In the genomic region with DNA sequence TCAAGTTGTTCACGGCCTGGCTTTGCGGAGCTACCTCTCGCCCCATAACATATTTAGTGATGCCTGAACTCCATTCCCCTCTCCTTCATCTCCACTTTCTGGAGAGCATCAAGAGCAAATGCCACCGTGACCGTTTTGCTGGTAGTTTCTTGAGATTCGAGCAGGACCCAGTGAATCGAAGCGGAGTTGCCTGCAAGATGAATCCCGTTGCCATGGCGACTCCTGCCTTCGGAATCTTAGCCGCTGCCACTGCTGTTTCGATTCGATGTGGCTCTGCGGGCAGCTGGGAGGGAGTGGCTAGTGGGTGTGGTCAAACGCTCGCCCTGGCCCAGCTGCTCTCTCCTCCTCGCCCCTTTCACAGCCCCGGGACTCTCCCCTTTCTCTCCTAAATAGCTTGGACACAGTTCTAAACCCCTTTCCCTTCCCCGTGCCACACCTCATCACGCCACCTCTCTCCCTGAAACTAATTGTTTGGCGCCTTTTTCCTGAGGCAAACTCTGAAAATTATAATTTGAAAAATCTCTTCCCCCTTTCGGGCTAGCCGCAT, we compare ENCODE assay signal across 1 cellular context.
TF ChIP-seq lines count a peak whose summit lies in the region.

No MANE protein-coding gene starts in this region.

TF ChIP-seq in GM12878, 131 proteins besides CTCF, POLR2A, EP300 and RAD21 (continued from another document):
- TF ChIP-seq, protein P1, sequence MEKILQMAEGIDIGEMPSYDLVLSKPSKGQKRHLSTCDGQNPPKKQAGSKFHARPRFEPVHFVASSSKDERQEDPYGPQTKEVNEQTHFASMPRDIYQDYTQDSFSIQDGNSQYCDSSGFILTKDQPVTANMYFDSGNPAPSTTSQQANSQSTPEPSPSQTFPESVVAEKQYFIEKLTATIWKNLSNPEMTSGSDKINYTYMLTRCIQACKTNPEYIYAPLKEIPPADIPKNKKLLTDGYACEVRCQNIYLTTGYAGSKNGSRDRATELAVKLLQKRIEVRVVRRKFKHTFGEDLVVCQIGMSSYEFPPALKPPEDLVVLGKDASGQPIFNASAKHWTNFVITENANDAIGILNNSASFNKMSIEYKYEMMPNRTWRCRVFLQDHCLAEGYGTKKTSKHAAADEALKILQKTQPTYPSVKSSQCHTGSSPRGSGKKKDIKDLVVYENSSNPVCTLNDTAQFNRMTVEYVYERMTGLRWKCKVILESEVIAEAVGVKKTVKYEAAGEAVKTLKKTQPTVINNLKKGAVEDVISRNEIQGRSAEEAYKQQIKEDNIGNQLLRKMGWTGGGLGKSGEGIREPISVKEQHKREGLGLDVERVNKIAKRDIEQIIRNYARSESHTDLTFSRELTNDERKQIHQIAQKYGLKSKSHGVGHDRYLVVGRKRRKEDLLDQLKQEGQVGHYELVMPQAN (conservative IDR thresholded peaks at IDR 0.05) = 0 out of 2 replicates have a peak, but pooled peaks have one; percentile 24
- TF ChIP-seq, protein P2, sequence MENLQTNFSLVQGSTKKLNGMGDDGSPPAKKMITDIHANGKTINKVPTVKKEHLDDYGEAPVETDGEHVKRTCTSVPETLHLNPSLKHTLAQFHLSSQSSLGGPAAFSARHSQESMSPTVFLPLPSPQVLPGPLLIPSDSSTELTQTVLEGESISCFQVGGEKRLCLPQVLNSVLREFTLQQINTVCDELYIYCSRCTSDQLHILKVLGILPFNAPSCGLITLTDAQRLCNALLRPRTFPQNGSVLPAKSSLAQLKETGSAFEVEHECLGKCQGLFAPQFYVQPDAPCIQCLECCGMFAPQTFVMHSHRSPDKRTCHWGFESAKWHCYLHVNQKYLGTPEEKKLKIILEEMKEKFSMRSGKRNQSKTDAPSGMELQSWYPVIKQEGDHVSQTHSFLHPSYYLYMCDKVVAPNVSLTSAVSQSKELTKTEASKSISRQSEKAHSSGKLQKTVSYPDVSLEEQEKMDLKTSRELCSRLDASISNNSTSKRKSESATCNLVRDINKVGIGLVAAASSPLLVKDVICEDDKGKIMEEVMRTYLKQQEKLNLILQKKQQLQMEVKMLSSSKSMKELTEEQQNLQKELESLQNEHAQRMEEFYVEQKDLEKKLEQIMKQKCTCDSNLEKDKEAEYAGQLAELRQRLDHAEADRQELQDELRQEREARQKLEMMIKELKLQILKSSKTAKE (IDR thresholded peaks at IDR 0.05; ENCODE audit: low read depth, poor library complexity, severe bottlenecking) = peak; percentile 52
- TF ChIP-seq BMI1 (IDR thresholded peaks at IDR 0.05; ENCODE audit: borderline replicate concordance) (peak; percentile 98), BHLHE40 (IDR thresholded peaks at IDR 0.05; ENCODE audit: borderline replicate concordance in 1 of 2, low read depth in 2 of 2, low read length in 1 of 2) (peak in 1 of 2 experiments; percentile 44; a peak in 1 of 4 replicates), MXI1 (IDR thresholded peaks at IDR 0.05; ENCODE audit: low read depth, low read length) (peak; percentile 92), SREBF1 (IDR thresholded peaks at IDR 0.05; ENCODE audit: low read length) (no peak), RUNX3 (IDR thresholded peaks at IDR 0.05; ENCODE audit: low read length) (peak; percentile 76), CBFB (IDR thresholded peaks at IDR 0.05; ENCODE audit: low read depth) (no peak), TCF3 (IDR thresholded peaks at IDR 0.05; ENCODE audit: borderline replicate concordance, insufficient read depth, low read depth, low read length) (peak; percentile 80; the same call in 1 of the 2 replicates), TCF12 (IDR thresholded peaks at IDR 0.05; ENCODE audit: low read depth, low read length) (peak; percentile 84; the same call in 1 of the 2 replicates), ZZZ3 (IDR thresholded peaks at IDR 0.05; ENCODE audit: control insufficient read depth, insufficient read length, low read depth) (no peak), SMAD5 (IDR thresholded peaks at IDR 0.05; ENCODE audit: low read depth) (no peak), CREM (IDR thresholded peaks at IDR 0.05; ENCODE audit: low read depth) (no peak), TBL1XR1 (IDR thresholded peaks at IDR 0.05; ENCODE audit: low read depth, low read length) (no peak), TAF1 (IDR thresholded peaks at IDR 0.05; ENCODE audit: borderline replicate concordance, low read depth, low read length) (no peak), STAT1 (conservative IDR thresholded peaks at IDR 0.05) (no peak), DPF2 (IDR thresholded peaks at IDR 0.05) (peak; percentile 42; the same call in 1 of the 2 replicates), ZNF207 (IDR thresholded peaks at IDR 0.05; ENCODE audit: borderline replicate concordance) (no peak), MEF2B (IDR thresholded peaks at IDR 0.05; ENCODE audit: partially characterized antibody, poor library complexity, severe bottlenecking) (peak; percentile 57), RB1 (IDR thresholded peaks at IDR 0.05; ENCODE audit: borderline replicate concordance) (peak; percentile 56; the same call in 1 of the 2 replicates), BRCA1 (IDR thresholded peaks at IDR 0.05; ENCODE audit: low read depth, low read length) (no peak), NBN (IDR thresholded peaks at IDR 0.05) (peak; percentile 88), IRF4 (IDR thresholded peaks at IDR 0.05; ENCODE audit: low read depth, low read length) (0 out of 2 replicates have a peak, but pooled peaks have one; percentile 35), KAT2A (conservative IDR thresholded peaks at IDR 0.05; ENCODE audit: control insufficient read depth, low read depth, low read length) (no peak), MTA2 (IDR thresholded peaks at IDR 0.05; ENCODE audit: low read depth) (peak; percentile 47; the same call in 1 of the 2 replicates), CHD2 (IDR thresholded peaks at IDR 0.05; ENCODE audit: borderline replicate concordance, low read depth, low read length) (0 out of 2 replicates have a peak, but pooled peaks have one; percentile 24), IKZF2 (IDR thresholded peaks at IDR 0.05) (peak; percentile 52 to 56; a peak in 3 of 4 replicates), IKZF1 (conservative IDR thresholded peaks at IDR 0.05) (peak; percentile 60)
- TF ChIP-seq, protein P3, sequence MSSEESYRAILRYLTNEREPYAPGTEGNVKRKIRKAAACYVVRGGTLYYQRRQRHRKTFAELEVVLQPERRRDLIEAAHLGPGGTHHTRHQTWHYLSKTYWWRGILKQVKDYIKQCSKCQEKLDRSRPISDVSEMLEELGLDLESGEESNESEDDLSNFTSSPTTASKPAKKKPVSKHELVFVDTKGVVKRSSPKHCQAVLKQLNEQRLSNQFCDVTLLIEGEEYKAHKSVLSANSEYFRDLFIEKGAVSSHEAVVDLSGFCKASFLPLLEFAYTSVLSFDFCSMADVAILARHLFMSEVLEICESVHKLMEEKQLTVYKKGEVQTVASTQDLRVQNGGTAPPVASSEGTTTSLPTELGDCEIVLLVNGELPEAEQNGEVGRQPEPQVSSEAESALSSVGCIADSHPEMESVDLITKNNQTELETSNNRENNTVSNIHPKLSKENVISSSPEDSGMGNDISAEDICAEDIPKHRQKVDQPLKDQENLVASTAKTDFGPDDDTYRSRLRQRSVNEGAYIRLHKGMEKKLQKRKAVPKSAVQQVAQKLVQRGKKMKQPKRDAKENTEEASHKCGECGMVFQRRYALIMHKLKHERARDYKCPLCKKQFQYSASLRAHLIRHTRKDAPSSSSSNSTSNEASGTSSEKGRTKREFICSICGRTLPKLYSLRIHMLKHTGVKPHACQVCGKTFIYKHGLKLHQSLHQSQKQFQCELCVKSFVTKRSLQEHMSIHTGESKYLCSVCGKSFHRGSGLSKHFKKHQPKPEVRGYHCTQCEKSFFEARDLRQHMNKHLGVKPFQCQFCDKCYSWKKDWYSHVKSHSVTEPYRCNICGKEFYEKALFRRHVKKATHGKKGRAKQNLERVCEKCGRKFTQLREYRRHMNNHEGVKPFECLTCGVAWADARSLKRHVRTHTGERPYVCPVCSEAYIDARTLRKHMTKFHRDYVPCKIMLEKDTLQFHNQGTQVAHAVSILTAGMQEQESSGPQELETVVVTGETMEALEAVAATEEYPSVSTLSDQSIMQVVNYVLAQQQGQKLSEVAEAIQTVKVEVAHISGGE (CRISPR knock-in tag; IDR thresholded peaks at IDR 0.05) = no peak
- TF ChIP-seq, protein P4, sequence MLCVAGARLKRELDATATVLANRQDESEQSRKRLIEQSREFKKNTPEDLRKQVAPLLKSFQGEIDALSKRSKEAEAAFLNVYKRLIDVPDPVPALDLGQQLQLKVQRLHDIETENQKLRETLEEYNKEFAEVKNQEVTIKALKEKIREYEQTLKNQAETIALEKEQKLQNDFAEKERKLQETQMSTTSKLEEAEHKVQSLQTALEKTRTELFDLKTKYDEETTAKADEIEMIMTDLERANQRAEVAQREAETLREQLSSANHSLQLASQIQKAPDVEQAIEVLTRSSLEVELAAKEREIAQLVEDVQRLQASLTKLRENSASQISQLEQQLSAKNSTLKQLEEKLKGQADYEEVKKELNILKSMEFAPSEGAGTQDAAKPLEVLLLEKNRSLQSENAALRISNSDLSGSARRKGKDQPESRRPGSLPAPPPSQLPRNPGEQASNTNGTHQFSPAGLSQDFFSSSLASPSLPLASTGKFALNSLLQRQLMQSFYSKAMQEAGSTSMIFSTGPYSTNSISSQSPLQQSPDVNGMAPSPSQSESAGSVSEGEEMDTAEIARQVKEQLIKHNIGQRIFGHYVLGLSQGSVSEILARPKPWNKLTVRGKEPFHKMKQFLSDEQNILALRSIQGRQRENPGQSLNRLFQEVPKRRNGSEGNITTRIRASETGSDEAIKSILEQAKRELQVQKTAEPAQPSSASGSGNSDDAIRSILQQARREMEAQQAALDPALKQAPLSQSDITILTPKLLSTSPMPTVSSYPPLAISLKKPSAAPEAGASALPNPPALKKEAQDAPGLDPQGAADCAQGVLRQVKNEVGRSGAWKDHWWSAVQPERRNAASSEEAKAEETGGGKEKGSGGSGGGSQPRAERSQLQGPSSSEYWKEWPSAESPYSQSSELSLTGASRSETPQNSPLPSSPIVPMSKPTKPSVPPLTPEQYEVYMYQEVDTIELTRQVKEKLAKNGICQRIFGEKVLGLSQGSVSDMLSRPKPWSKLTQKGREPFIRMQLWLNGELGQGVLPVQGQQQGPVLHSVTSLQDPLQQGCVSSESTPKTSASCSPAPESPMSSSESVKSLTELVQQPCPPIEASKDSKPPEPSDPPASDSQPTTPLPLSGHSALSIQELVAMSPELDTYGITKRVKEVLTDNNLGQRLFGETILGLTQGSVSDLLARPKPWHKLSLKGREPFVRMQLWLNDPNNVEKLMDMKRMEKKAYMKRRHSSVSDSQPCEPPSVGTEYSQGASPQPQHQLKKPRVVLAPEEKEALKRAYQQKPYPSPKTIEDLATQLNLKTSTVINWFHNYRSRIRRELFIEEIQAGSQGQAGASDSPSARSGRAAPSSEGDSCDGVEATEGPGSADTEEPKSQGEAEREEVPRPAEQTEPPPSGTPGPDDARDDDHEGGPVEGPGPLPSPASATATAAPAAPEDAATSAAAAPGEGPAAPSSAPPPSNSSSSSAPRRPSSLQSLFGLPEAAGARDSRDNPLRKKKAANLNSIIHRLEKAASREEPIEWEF (IDR thresholded peaks at IDR 0.05; ENCODE audit: insufficient replicate concordance, low read depth, low read length) = peak; percentile 17
- TF ChIP-seq, protein P5, sequence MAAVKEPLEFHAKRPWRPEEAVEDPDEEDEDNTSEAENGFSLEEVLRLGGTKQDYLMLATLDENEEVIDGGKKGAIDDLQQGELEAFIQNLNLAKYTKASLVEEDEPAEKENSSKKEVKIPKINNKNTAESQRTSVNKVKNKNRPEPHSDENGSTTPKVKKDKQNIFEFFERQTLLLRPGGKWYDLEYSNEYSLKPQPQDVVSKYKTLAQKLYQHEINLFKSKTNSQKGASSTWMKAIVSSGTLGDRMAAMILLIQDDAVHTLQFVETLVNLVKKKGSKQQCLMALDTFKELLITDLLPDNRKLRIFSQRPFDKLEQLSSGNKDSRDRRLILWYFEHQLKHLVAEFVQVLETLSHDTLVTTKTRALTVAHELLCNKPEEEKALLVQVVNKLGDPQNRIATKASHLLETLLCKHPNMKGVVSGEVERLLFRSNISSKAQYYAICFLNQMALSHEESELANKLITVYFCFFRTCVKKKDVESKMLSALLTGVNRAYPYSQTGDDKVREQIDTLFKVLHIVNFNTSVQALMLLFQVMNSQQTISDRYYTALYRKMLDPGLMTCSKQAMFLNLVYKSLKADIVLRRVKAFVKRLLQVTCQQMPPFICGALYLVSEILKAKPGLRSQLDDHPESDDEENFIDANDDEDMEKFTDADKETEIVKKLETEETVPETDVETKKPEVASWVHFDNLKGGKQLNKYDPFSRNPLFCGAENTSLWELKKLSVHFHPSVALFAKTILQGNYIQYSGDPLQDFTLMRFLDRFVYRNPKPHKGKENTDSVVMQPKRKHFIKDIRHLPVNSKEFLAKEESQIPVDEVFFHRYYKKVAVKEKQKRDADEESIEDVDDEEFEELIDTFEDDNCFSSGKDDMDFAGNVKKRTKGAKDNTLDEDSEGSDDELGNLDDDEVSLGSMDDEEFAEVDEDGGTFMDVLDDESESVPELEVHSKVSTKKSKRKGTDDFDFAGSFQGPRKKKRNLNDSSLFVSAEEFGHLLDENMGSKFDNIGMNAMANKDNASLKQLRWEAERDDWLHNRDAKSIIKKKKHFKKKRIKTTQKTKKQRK (IDR thresholded peaks at IDR 0.05; ENCODE audit: low read depth, low read length) = no peak
